24 cellular contexts compared by ENCODE assay signal in the genomic region with DNA sequence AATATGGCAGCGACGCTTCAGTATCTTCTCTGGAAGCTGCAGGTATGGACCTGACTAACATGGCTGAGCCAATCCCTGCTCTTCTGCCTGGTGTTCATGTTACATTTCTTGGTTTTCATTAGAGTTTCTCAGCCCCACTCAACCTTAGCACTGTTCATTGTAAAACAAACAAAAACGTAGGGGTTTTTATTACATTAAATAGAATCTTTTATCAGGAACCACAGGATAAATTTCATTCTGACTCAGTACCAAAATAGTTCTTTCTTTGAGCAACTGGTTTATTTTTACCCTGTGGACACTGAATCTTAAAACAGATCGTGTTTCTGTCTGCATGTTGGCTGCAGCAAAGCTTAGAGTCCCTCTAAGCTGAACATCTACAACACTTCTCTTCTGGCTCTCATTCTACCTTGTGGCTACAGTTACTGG. TPM values are rescaled to one million over a fixed set of nuclear protein-coding genes. Genes with fewer than 3 reads are reported as not detected.
DNase-seq lines count a peak whose midpoint lies in the region; ATAC-seq and TF ChIP-seq lines count a peak whose summit lies in the region.
"Had no signal": no experiment of that assay in that cellular context is flagged by ENCODE, and none has a peak within 500 bp of the region (broad histone marks: within the 10 kb centered on the region; RNA-seq: fewer than 3 reads in every experiment).

No MANE protein-coding gene starts in this region.

- peak overlapping the region; percentile 9 for H3K9ac ChIP-seq in skeletal muscle satellite cell (ENCODE audit: low read depth, low read length)
- H3K9ac ChIP-seq: neural progenitor cell had no signal

- intact Hi-C loops in left ventricle myocardium inferior (cut with micrococcal nuclease): no loop called here

- TF ChIP-seq CTCF in left ventricle myocardium inferior (IDR thresholded peaks at IDR 0.05; ENCODE audit: borderline replicate concordance): no peak

- H3K36me3 ChIP-seq in left ventricle myocardium inferior (no peaks in the 10 kb centered on the region), skeletal muscle satellite cell (ENCODE audit: insufficient read depth, low read length) (no peaks in the 10 kb centered on the region)
- H3K36me3 ChIP-seq: neural progenitor cell had no signal

- peaks cover 9% of the 10 kb centered on the region for H3K4me1 ChIP-seq in left ventricle myocardium inferior
- H3K4me1 ChIP-seq in skeletal muscle satellite cell (ENCODE audit: control insufficient read depth, insufficient read depth, low read length): peaks cover 30% of the 10 kb centered on the region

- peak overlapping the region; percentile 58 for H3K27ac ChIP-seq in left ventricle myocardium inferior (replicated peaks)
- H3K27ac ChIP-seq: hepatocyte, neural progenitor cell, PC-9, SK-N-MC had no signal

- DNase-seq in HT1080 (ENCODE audit: low read depth) (peak; percentile 55), left ventricle myocardium inferior (no peak), Kasumi-1 (lab: John Stamatoyannopoulos, UW) (no peak), CD1c-positive myeloid dendritic cell (ENCODE audit: extremely low spot score) (no peak)
- no peak for DNase-seq in effector CD4-positive, alpha-beta T cell
- DNase-seq: activated CD4-positive, CD25-positive, alpha-beta regulatory T cell treated with anti-CD3 and anti-CD28 coated beads, Interleukin-2, amount 50 U/mL, for 72 hours; CD4-positive, CD25-positive, alpha-beta regulatory T cell; DMS79; effector memory CD8-positive, alpha-beta T cell; H9; NCI-H1930; NCI-H774; PC-9; stimulated activated CD4-positive, alpha-beta T cell treated with anti-CD3 and anti-CD28 coated beads, Interleukin-15, amount 100 ng/mL, for 24 hours; T1000 had no signal

- peak overlapping the region; percentile 49 for H3K4me2 ChIP-seq in skeletal muscle satellite cell (ENCODE audit: low read length)
- H3K4me2 ChIP-seq: hepatocyte, neural progenitor cell, PC-9 had no signal

- ATAC-seq in SK-N-SH treated with all-trans-retinoic acid at 6 μM for 48 hours: peak; percentile 81
- ATAC-seq in GM18870 (IDR thresholded peaks at IDR 0.05; ENCODE audit: unreplicated experiment): no peak
- ATAC-seq: activated T-helper 17 cell treated with anti-CD3 and anti-CD28 coated beads, Interleukin-2, amount 50 U/mL, for 72 hours; effector memory CD8-positive, alpha-beta T cell; stimulated activated effector memory CD8-positive, alpha-beta T cell treated with anti-CD3 and anti-CD28 coated beads, Interleukin-12 subunit alpha, Interleukin-12 subunit beta, amount 100 ng/mL, for 72 hours had no signal

- H3K27me3 ChIP-seq in left ventricle myocardium inferior (ENCODE audit: low read depth) (no peaks in the 10 kb centered on the region), skeletal muscle satellite cell (ENCODE audit: control insufficient read depth, insufficient read depth, low read length) (no peaks in the 10 kb centered on the region)
- H3K27me3 ChIP-seq: hepatocyte, neural progenitor cell had no signal

- H3K9me3 ChIP-seq in left ventricle myocardium inferior (replicated peaks): no peaks in the 10 kb centered on the region
- H3K9me3 ChIP-seq in skeletal muscle satellite cell (replicated peaks; ENCODE audit: low read length): no peaks in the 10 kb centered on the region

- H3K4me3 ChIP-seq in left ventricle myocardium inferior: peak overlapping the region; percentile 29
- H3K4me3 ChIP-seq in skeletal muscle satellite cell (ENCODE audit: low read length): peak overlapping the region; percentile 14
- H3K4me3 ChIP-seq: hepatocyte, neural progenitor cell, PC-9, SK-N-MC had no signal

TF ChIP-seq in SK-N-SH treated with all-trans-retinoic acid at 6 μM for 48 hours, 23 proteins besides CTCF, POLR2A, EP300 and RAD21:
- TF ChIP-seq ISL1 (CRISPR knock-in tag; IDR thresholded peaks at IDR 0.05) (0 out of 2 replicates have a peak, but pooled peaks have one; percentile 6), CSDC2 (CRISPR knock-in tag; IDR thresholded peaks at IDR 0.05) (no peak)

RNA-seq across cellular contexts. Expression of a gene that starts 27.1 kb away (rescaled TPM):
- total RNA-seq in HT1080 (2014; rRNA removed; shearing (Covaris generic)): 8.5 and 11.7 TPM in 2 replicates
- 1.5 and 1.8 TPM in 2 replicates for polyA plus RNA-seq in HT1080 (2015; cell fraction: cytosol; rRNA removed)
- polyA plus RNA-seq in HT1080 (2015; cell fraction: nucleus; rRNA removed): 3.0 and 4.2 TPM in 2 replicates
- 21.4 TPM for total RNA-seq in left ventricle myocardium inferior
- total RNA-seq in skeletal muscle satellite cell (2012; rRNA removed): 0.25 and 0.87 TPM in 2 replicates
- polyA plus RNA-seq: IgD-negative memory B cell had no signal
